21 cellular contexts compared by ENCODE assay signal in the genomic region with DNA sequence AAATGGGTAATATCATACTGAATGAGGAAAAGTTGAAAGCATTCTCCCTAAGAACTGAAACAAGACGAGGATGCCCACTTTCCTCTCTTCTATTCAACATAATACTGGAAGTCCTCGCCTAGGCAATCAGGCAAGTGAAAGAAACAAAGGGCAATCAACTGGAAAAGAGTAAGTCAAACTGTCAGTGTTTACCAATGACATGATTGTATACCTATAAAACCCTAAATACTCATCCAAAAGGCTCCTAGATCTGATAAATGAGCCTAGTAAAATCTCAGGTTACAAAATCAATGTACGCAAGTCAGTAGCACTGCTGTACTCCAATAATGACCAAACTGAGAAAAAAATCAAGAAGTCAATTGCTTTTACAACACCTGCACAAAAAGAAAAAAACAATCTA.
DNase-seq lines count a peak whose midpoint lies in the region; ATAC-seq and TF ChIP-seq lines count a peak whose summit lies in the region.
"Had no signal": no experiment of that assay in that cellular context is flagged by ENCODE, and none has a peak within 500 bp of the region (broad histone marks: within the 10 kb centered on the region; RNA-seq: fewer than 3 reads in every experiment).

No MANE protein-coding gene starts in this region.

- H3K79me2 ChIP-seq in PC-3 (ENCODE audit: low read length): no peaks in the 10 kb centered on the region

- POLR2A ChIA-PET in PC-3 (lab: Charles Lee; ENCODE audit: unreplicated experiment): no interaction called here

- H3K4me1 ChIP-seq in PC-3 (ENCODE audit: insufficient read depth, low read length): peaks cover 8% of the 10 kb centered on the region; the same call in 1 of the 2 replicates
- H3K4me1 ChIP-seq: BLaER1 treated with 17β-estradiol and CSF1 and Interleukin-3, amounts not matched to agents 10 nM and 100 nM; HAP-1 had no signal

- CTCF ChIA-PET in PC-3 (lab: Charles Lee): no interaction called here

- ATAC-seq in PC-3 (peak; percentile 93), GM18498 (IDR thresholded peaks at IDR 0.05; ENCODE audit: unreplicated experiment) (no peak)
- no peak for ATAC-seq in stimulated activated memory B cell treated with anti-CD40 and anti-IgM and Interleukin-4, amounts not matched to agents 10 μg/mL and 1 μg/mL and 100 μg/mL, for 72 hours
- ATAC-seq: GM12878 had no signal

- peak overlapping the region; percentile 14; the same call in 1 of the 2 replicates for H3K4me2 ChIP-seq in PC-3 (ENCODE audit: low read length)
- H3K4me2 ChIP-seq: BLaER1 treated with 17β-estradiol and CSF1 and Interleukin-3, amounts not matched to agents 10 nM and 100 nM had no signal

- no TSS peak for BruUV-seq in PC-3 (replicated peaks; lab: Mats Ljungman, UMichigan)

- no peak overlapping the region for H3K27ac Mint-ChIP-seq in stimulated activated memory B cell treated with anti-CD40 and anti-IgM and Interleukin-4, amounts not matched to agents 10 μg/mL and 1 μg/mL and 100 μg/mL, for 72 hours
- H3K27ac Mint-ChIP-seq: B cell; CD4-positive, CD25-positive, alpha-beta regulatory T cell; CD8-positive, alpha-beta memory T cell had no signal

- H3K9me3 ChIP-seq in PC-3 (ENCODE audit: low read length): no peaks in the 10 kb centered on the region
- H3K9me3 ChIP-seq: HAP-1 had no signal

- H3K27ac ChIP-seq in C4-2B (peak overlapping the region; percentile 68; the same call in 1 of the 2 replicates), PC-3 (ENCODE audit: low read length) (no peak overlapping the region)
- H3K27ac ChIP-seq: BLaER1 treated with 17β-estradiol and CSF1 and Interleukin-3, amounts not matched to agents 10 nM and 100 nM; GM23248; HL-60 had no signal

- no peak overlapping the region for H3K9ac ChIP-seq in PC-3 (ENCODE audit: low read length)
- H3K9ac ChIP-seq: BLaER1 treated with 17β-estradiol and CSF1 and Interleukin-3, amounts not matched to agents 10 nM and 100 nM; GM23248 had no signal

- no peaks in the 10 kb centered on the region for H3K9me2 ChIP-seq in PC-3 (replicated peaks; ENCODE audit: low read length)

- peaks cover 19% of the 10 kb centered on the region for H3K9me3 Mint-ChIP-seq in stimulated activated memory B cell treated with anti-CD40 and anti-IgM and Interleukin-4, amounts not matched to agents 10 μg/mL and 1 μg/mL and 100 μg/mL, for 72 hours

- intact Hi-C loops in PC-3 (cut with micrococcal nuclease): loop anchor here (10.0 kb wide), 1 partner anchor 654 kb away; no protein-coding TSS in a partner anchor

- H3K4me3 Mint-ChIP-seq in stimulated activated memory B cell treated with anti-CD40 and anti-IgM and Interleukin-4, amounts not matched to agents 10 μg/mL and 1 μg/mL and 100 μg/mL, for 72 hours: no peak overlapping the region
- H3K4me3 Mint-ChIP-seq: B cell; CD4-positive, CD25-positive, alpha-beta regulatory T cell; CD8-positive, alpha-beta memory T cell had no signal

- no peak overlapping the region for H3K4me3 ChIP-seq in PC-3 (ENCODE audit: low read length)
- H3K4me3 ChIP-seq: BLaER1 treated with 17β-estradiol and CSF1 and Interleukin-3, amounts not matched to agents 10 nM and 100 nM; GM12878; GM23248; HAP-1 had no signal

- DNase-seq in NCI-H2171 treated with DMSO at 0.1 percent for 48 hours (lab: John Stamatoyannopoulos, UW): peak; percentile 11
- DNase-seq in NCI-H2171 (lab: John Stamatoyannopoulos, UW): no peak
- DNase-seq in NCI-H146 treated with DMSO at 0.1 percent for 48 hours (lab: John Stamatoyannopoulos, UW; ENCODE audit: unreplicated experiment): peak; percentile 58
- peak; percentile 73 for DNase-seq in PC-3
- no peak for DNase-seq in anterior cingulate cortex (lab: John Stamatoyannopoulos, UW)
- DNase-seq: CD4-positive, CD25-positive, alpha-beta regulatory T cell; CD8-positive, alpha-beta memory T cell; COR-L47; DMS 273 treated with DMSO at 0.1 percent for 48 hours; DMS53; DND-41; EL; GM23248 had no signal

- H4K20me1 ChIP-seq in PC-3 (ENCODE audit: low read length): no peaks in the 10 kb centered on the region
- H4K20me1 ChIP-seq: BLaER1 treated with 17β-estradiol and CSF1 and Interleukin-3, amounts not matched to agents 10 nM and 100 nM had no signal

- no peaks in the 10 kb centered on the region for H3K27me3 ChIP-seq in PC-3 (ENCODE audit: low read length)
- H3K27me3 ChIP-seq: BLaER1 treated with 17β-estradiol and CSF1 and Interleukin-3, amounts not matched to agents 10 nM and 100 nM had no signal

- H2AFZ ChIP-seq in PC-3 (ENCODE audit: low read length): no peak overlapping the region
- H2AFZ ChIP-seq: GM23248 had no signal

- TF ChIP-seq CTCF in C4-2B (conservative IDR thresholded peaks at IDR 0.05): no peak
- no peak for TF ChIP-seq CTCF in PC-3 (conservative IDR thresholded peaks at IDR 0.05; ENCODE audit: low read depth, low read length)

- H3K36me3 Mint-ChIP-seq in stimulated activated memory B cell treated with anti-CD40 and anti-IgM and Interleukin-4, amounts not matched to agents 10 μg/mL and 1 μg/mL and 100 μg/mL, for 72 hours: no peaks in the 10 kb centered on the region
- H3K36me3 Mint-ChIP-seq: CD8-positive, alpha-beta memory T cell had no signal

- no peaks in the 10 kb centered on the region for H3K27me3 Mint-ChIP-seq in stimulated activated memory B cell treated with anti-CD40 and anti-IgM and Interleukin-4, amounts not matched to agents 10 μg/mL and 1 μg/mL and 100 μg/mL, for 72 hours
- H3K27me3 Mint-ChIP-seq: B cell; CD4-positive, CD25-positive, alpha-beta regulatory T cell; CD8-positive, alpha-beta memory T cell had no signal

- H3F3A ChIP-seq in PC-3 (ENCODE audit: low read length, unreplicated experiment): no peaks in the 10 kb centered on the region

- H3K4me1 Mint-ChIP-seq in stimulated activated memory B cell treated with anti-CD40 and anti-IgM and Interleukin-4, amounts not matched to agents 10 μg/mL and 1 μg/mL and 100 μg/mL, for 72 hours: no peaks in the 10 kb centered on the region
- H3K4me1 Mint-ChIP-seq: B cell; CD4-positive, CD25-positive, alpha-beta regulatory T cell; CD8-positive, alpha-beta memory T cell had no signal

- H3K36me3 ChIP-seq in PC-3 (ENCODE audit: low read depth, low read length): no peaks in the 10 kb centered on the region
- H3K36me3 ChIP-seq: BLaER1 treated with 17β-estradiol and CSF1 and Interleukin-3, amounts not matched to agents 10 nM and 100 nM; HAP-1 had no signal

Comparison
In these comparisons a context has a peak if more than half of its experiments do, and no peak if none do; other contexts are left out.
1. DNase-seq: peak in NCI-H2171 treated with DMSO at 0.1 percent for 48 hours (single experiment), NCI-H146 treated with DMSO at 0.1 percent for 48 hours (single experiment) and PC-3 (single experiment); none in NCI-H2171 (single experiment) and anterior cingulate cortex (0 of 58).